ENCODE assay signal across 8 cellular contexts in genomic region chr7:45769626-45770025, GRCh38.
A peak's percentile ranks its signal among the peaks of the same experiment; 100 is the strongest.
DNase-seq lines count a peak whose midpoint lies in the region; ATAC-seq and TF ChIP-seq lines count a peak whose summit lies in the region.
"Not testable (repeated sequence)": the region's sequence is repeated elsewhere in the genome, so short reads cannot be mapped to it uniquely, and the experiment has no call there.

No MANE protein-coding gene starts in this region.

- POLR2A ChIA-PET in T-cell (lab: Charles Lee) = interaction anchor here in 1 of 2 donors (0.6 kb wide), 1 partner anchor 968 kb away, joined by 8 read pairs; no protein-coding TSS in a partner anchor
- POLR2A ChIA-PET in activated naive CD8-positive, alpha-beta T cell treated with anti-CD3 and anti-CD28 coated beads, Interleukin-2, amount 10 ng/mL, durations not matched to agents 7 days and 5 days (lab: Charles Lee) = interaction anchor here (0.6 to 0.8 kb wide), 2 partner anchors 11 to 45 kb away, joined by 4 to 5 read pairs; no protein-coding TSS in a partner anchor

- not testable (repeated sequence) for H3K9me3 Mint-ChIP-seq in T-cell; activated naive CD8-positive, alpha-beta T cell treated with anti-CD3 and anti-CD28 coated beads, Interleukin-2, amount 10 ng/mL, durations not matched to agents 7 days and 5 days; endothelial cell (ENCODE audit: unreplicated experiment); immature natural killer cell; stimulated activated naive CD8-positive, alpha-beta T cell treated with anti-CD3 and anti-CD28 coated beads, Interleukin-15, amount 100 ng/mL, for 72 hours

- H3K27me3 ChIP-seq in BLaER1; HUES48 (ENCODE audit: control insufficient read depth, insufficient read depth, low read length); neural cell (ENCODE audit: insufficient read depth, low read depth, low read length): not testable (repeated sequence)

- H2AFZ ChIP-seq in neural cell (ENCODE audit: low read depth, low read length) = peak overlapping the region; percentile 40

- TF ChIP-seq CTCF in endothelial cell (IDR thresholded peaks at IDR 0.05; ENCODE audit: unreplicated experiment); neural cell (IDR thresholded peaks at IDR 0.05; ENCODE audit: poor library complexity, severe bottlenecking): not testable (repeated sequence)

- not testable (repeated sequence) for H3K79me2 ChIP-seq in neural cell (replicated peaks; ENCODE audit: insufficient read depth, low read length)

- H3K4me1 ChIP-seq in BLaER1 = peaks cover 15% of the 10 kb centered on the region
- not testable (repeated sequence) for H3K4me1 ChIP-seq in HUES48 (ENCODE audit: control insufficient read depth, insufficient read depth, low read length)

- H3K9ac ChIP-seq in BLaER1 (peak overlapping the region; percentile 91; the same call in 1 of the 2 replicates), HUES48 (ENCODE audit: low read depth, low read length) (peak overlapping the region; percentile 89; the same call in 1 of the 2 replicates), neural cell (ENCODE audit: low read length) (peak overlapping the region; percentile 87)

- H3K4me2 ChIP-seq in BLaER1 (peak overlapping the region; percentile 79), neural cell (ENCODE audit: low read length) (peak overlapping the region; percentile 30)

- H4K20me1 ChIP-seq in BLaER1; neural cell (ENCODE audit: insufficient read depth): not testable (repeated sequence)

- peak overlapping the region; percentile 94 for H3K4me3 ChIP-seq in BLaER1
- peak overlapping the region; percentile 87 for H3K4me3 ChIP-seq in HUES48 (ENCODE audit: low read depth, low read length)
- peak overlapping the region; percentile 78 for H3K4me3 ChIP-seq in neural cell (ENCODE audit: low read length)

- H3K9me3 ChIP-seq in BLaER1; HUES48 (ENCODE audit: control insufficient read depth, insufficient read depth, low read length); neural cell (ENCODE audit: low read length): not testable (repeated sequence)

- not testable (repeated sequence) for TF ChIP-seq EP300 in neural cell (conservative IDR thresholded peaks at IDR 0.05; ENCODE audit: poor library complexity, severe bottlenecking)

- H3K4me1 Mint-ChIP-seq in T-cell (peaks cover 0 to 20% (median 18%) of the 10 kb centered on the region in 3 donors), immature natural killer cell (peaks cover 15 to 16% of the 10 kb centered on the region in 2 donors)
- H3K4me1 Mint-ChIP-seq in activated naive CD8-positive, alpha-beta T cell treated with anti-CD3 and anti-CD28 coated beads, Interleukin-2, amount 10 ng/mL, durations not matched to agents 7 days and 5 days; endothelial cell (ENCODE audit: unreplicated experiment): not testable (repeated sequence)
- peaks cover 11% of the 10 kb centered on the region for H3K4me1 Mint-ChIP-seq in stimulated activated naive CD8-positive, alpha-beta T cell treated with anti-CD3 and anti-CD28 coated beads, Interleukin-15, amount 100 ng/mL, for 72 hours

- DNase-seq in T-cell; activated naive CD8-positive, alpha-beta T cell treated with anti-CD3 and anti-CD28 coated beads, Interleukin-2, amount 10 ng/mL, durations not matched to agents 7 days and 5 days; endothelial cell (ENCODE audit: low spot score); immature natural killer cell; stimulated activated naive CD8-positive, alpha-beta T cell treated with anti-CD3 and anti-CD28 coated beads, Interleukin-15, amount 100 ng/mL, for 72 hours: not testable (repeated sequence)

- CTCF ChIA-PET in T-cell (lab: Charles Lee) = interaction anchor here in 1 of 2 donors (0.6 kb wide), 1 partner anchor 1701 kb away, joined by 3 read pairs; no protein-coding TSS in a partner anchor

- peak overlapping the region in 1 of 2 donors; percentile 97 for H3K27ac Mint-ChIP-seq in T-cell
- H3K27ac Mint-ChIP-seq in activated naive CD8-positive, alpha-beta T cell treated with anti-CD3 and anti-CD28 coated beads, Interleukin-2, amount 10 ng/mL, durations not matched to agents 7 days and 5 days = peak overlapping the region; percentile 97
- H3K27ac Mint-ChIP-seq in endothelial cell (ENCODE audit: unreplicated experiment) = peak overlapping the region; percentile 95
- H3K27ac Mint-ChIP-seq in immature natural killer cell = peak overlapping the region; percentile 97 to 99 (median 98)
- peak overlapping the region; percentile 98 for H3K27ac Mint-ChIP-seq in stimulated activated naive CD8-positive, alpha-beta T cell treated with anti-CD3 and anti-CD28 coated beads, Interleukin-15, amount 100 ng/mL, for 72 hours

- peak overlapping the region; percentile 88 to 93 (median 91) for H3K4me3 Mint-ChIP-seq in T-cell
- peak overlapping the region; percentile 92 for H3K4me3 Mint-ChIP-seq in activated naive CD8-positive, alpha-beta T cell treated with anti-CD3 and anti-CD28 coated beads, Interleukin-2, amount 10 ng/mL, durations not matched to agents 7 days and 5 days
- peak overlapping the region; percentile 92 for H3K4me3 Mint-ChIP-seq in endothelial cell (ENCODE audit: unreplicated experiment)
- peak overlapping the region; percentile 91 to 95 (median 93) for H3K4me3 Mint-ChIP-seq in immature natural killer cell
- peak overlapping the region; percentile 91 to 94 for H3K4me3 Mint-ChIP-seq in stimulated activated naive CD8-positive, alpha-beta T cell treated with anti-CD3 and anti-CD28 coated beads, Interleukin-15, amount 100 ng/mL, for 72 hours

- H3K36me3 ChIP-seq in BLaER1; HUES48 (ENCODE audit: control insufficient read depth, insufficient read depth, low read length); neural cell (ENCODE audit: insufficient read depth, low read length): not testable (repeated sequence)

- not testable (repeated sequence) for H3K9me2 ChIP-seq in neural cell (ENCODE audit: insufficient read depth, low read length)

- H3K27ac ChIP-seq in BLaER1 (peak overlapping the region; percentile 85), neural cell (ENCODE audit: low read length) (peak overlapping the region; percentile 86)
- H3K27ac ChIP-seq in HUES48 (ENCODE audit: low read depth, low read length) = not testable (repeated sequence)

- not testable (repeated sequence) for TF ChIP-seq RAD21 in neural cell (conservative IDR thresholded peaks at IDR 0.05)

- H3K36me3 Mint-ChIP-seq in T-cell; activated naive CD8-positive, alpha-beta T cell treated with anti-CD3 and anti-CD28 coated beads, Interleukin-2, amount 10 ng/mL, durations not matched to agents 7 days and 5 days; endothelial cell (ENCODE audit: low read depth, unreplicated experiment); immature natural killer cell: not testable (repeated sequence)

- ATAC-seq in T-cell (replicated peaks in 1 of 4); activated naive CD8-positive, alpha-beta T cell treated with anti-CD3 and anti-CD28 coated beads, Interleukin-2, amount 10 ng/mL, durations not matched to agents 7 days and 5 days (ENCODE audit: low read depth); stimulated activated naive CD8-positive, alpha-beta T cell treated with anti-CD3 and anti-CD28 coated beads, Interleukin-15, amount 100 ng/mL, for 72 hours: not testable (repeated sequence)

- not testable (repeated sequence) for H3F3A ChIP-seq in neural cell (ENCODE audit: insufficient read depth, low read length, poor library complexity, severe bottlenecking)

- not testable (repeated sequence) for H3K27me3 Mint-ChIP-seq in T-cell; activated naive CD8-positive, alpha-beta T cell treated with anti-CD3 and anti-CD28 coated beads, Interleukin-2, amount 10 ng/mL, durations not matched to agents 7 days and 5 days; endothelial cell (ENCODE audit: unreplicated experiment); immature natural killer cell (ENCODE audit: low read depth in 3 of 3); stimulated activated naive CD8-positive, alpha-beta T cell treated with anti-CD3 and anti-CD28 coated beads, Interleukin-15, amount 100 ng/mL, for 72 hours
